16 cellular contexts compared by ENCODE assay signal in genomic region chr5:150628936-150629485, GRCh38. TPM values are rescaled to one million over a fixed set of nuclear protein-coding genes. Genes with fewer than 3 reads are reported as not detected.
DNase-seq lines count a peak whose midpoint lies in the region; ATAC-seq, FAIRE-seq and TF ChIP-seq lines count a peak whose summit lies in the region.
"Had no signal": no experiment of that assay in that cellular context is flagged by ENCODE, and none has a peak within 500 bp of the region (broad histone marks: within the 10 kb centered on the region; RNA-seq: fewer than 3 reads in every experiment).

No MANE protein-coding gene starts in this region.

- in situ Hi-C loops in GM23248 (cut with MboI) (no loop called here), HAP-1 (cut with MboI; ENCODE audit: low sequenced_read_pairs) (no loop called here)

- H3K79me2 ChIP-seq in smooth muscle cell (ENCODE audit: low read depth) (peaks cover 72% of the 10 kb centered on the region), GM23248 (ENCODE audit: insufficient read depth) (peaks cover 17% of the 10 kb centered on the region)

- H3K9ac ChIP-seq in smooth muscle cell (ENCODE audit: low read depth): no peak overlapping the region
- H3K9ac ChIP-seq in GM23248: no peak overlapping the region

- H3F3A ChIP-seq in smooth muscle cell (ENCODE audit: low read depth) (peaks cover 4% of the 10 kb centered on the region), GM23248 (ENCODE audit: insufficient read depth) (peaks cover 18% of the 10 kb centered on the region)

- H3K27ac ChIP-seq in ascending aorta (peak overlapping the region; percentile 96 to 99), smooth muscle cell (ENCODE audit: low read depth) (peak overlapping the region; percentile 53), GM23248 (no peak overlapping the region)
- H3K27ac ChIP-seq: cardiac muscle cell had no signal

- H3K4me2 ChIP-seq in smooth muscle cell (peak overlapping the region; percentile 92), GM23248 (ENCODE audit: unreplicated experiment) (no peak overlapping the region)

- H3K4me1 Mint-ChIP-seq in T-helper 17 cell: peaks cover 8% of the 10 kb centered on the region

- H3K36me3 ChIP-seq in ascending aorta (peaks cover 0 to 15% of the 10 kb centered on the region in 2 donors), smooth muscle cell (ENCODE audit: low read depth) (no peaks in the 10 kb centered on the region), GM23248 (ENCODE audit: low read depth) (no peaks in the 10 kb centered on the region), HAP-1 (replicated peaks) (no peaks in the 10 kb centered on the region)
- H3K36me3 ChIP-seq: cardiac muscle cell had no signal

- H2AFZ ChIP-seq in smooth muscle cell (ENCODE audit: low read depth) (no peak overlapping the region), GM23248 (no peak overlapping the region)

- H3K4me3 ChIP-seq in ascending aorta (peak overlapping the region; percentile 6 to 81), smooth muscle cell (no peak overlapping the region), GM23248 (no peak overlapping the region), HAP-1 (no peak overlapping the region)
- H3K4me3 ChIP-seq: cardiac muscle cell had no signal

- intact Hi-C loops in ascending aorta (cut with DNase I): loop anchor here (5.0 kb wide), 1 partner anchor 37 kb away; no protein-coding TSS in a partner anchor

- H3K4me3 Mint-ChIP-seq in T-helper 17 cell: no peak overlapping the region
- H3K4me3 Mint-ChIP-seq: activated naive CD4-positive, alpha-beta T cell treated with anti-CD3 and anti-CD28 coated beads for 36 hours; natural killer cell; stimulated activated naive CD8-positive, alpha-beta T cell treated with anti-CD3 and anti-CD28 coated beads, Interleukin-15, amount 100 ng/mL, for 72 hours had no signal

- H3K27me3 Mint-ChIP-seq in T-helper 17 cell: peaks cover 32% of the 10 kb centered on the region

- no peak for TF ChIP-seq CTCF in ascending aorta (IDR thresholded peaks at IDR 0.05)
- TF ChIP-seq CTCF in smooth muscle cell (IDR thresholded peaks at IDR 0.05; ENCODE audit: borderline replicate concordance, insufficient read depth, poor library complexity, severe bottlenecking): no peak

- H3K9me2 ChIP-seq in GM23248 (ENCODE audit: insufficient read depth): no peaks in the 10 kb centered on the region

- H4K20me1 ChIP-seq in smooth muscle cell (ENCODE audit: low read depth) (peaks cover 66% of the 10 kb centered on the region), GM23248 (ENCODE audit: insufficient read depth) (no peaks in the 10 kb centered on the region)

- FAIRE-seq in frontal cortex (lab: Jason Lieb, UNC): no peak
- FAIRE-seq: GM19239 had no signal

- DNase-seq in EL: peak; percentile 27
- no peak for DNase-seq in ascending aorta (ENCODE audit: low spot score in 2 of 2)
- DNase-seq in islet precursor cell: peak; percentile 79
- DNase-seq in smooth muscle cell (lab: John Stamatoyannopoulos, UW; ENCODE audit: unreplicated experiment): no peak
- DNase-seq in GM23248: no peak
- DNase-seq in T-helper 17 cell: no peak
- DNase-seq in frontal cortex (ENCODE audit: low spot score in 2 of 2): no peak
- DNase-seq in HAP-1 (ENCODE audit: low spot score in 2 of 2): no peak
- DNase-seq: activated CD4-positive, alpha-beta T cell treated with anti-CD3 and anti-CD28 coated beads, Interleukin-2, amount 50 U/mL, for 4 hours; activated naive CD4-positive, alpha-beta T cell treated with anti-CD3 and anti-CD28 coated beads for 36 hours; DMS153; natural killer cell; stimulated activated naive CD8-positive, alpha-beta T cell treated with anti-CD3 and anti-CD28 coated beads, Interleukin-15, amount 100 ng/mL, for 72 hours; SW 1271 had no signal

- peaks cover 39 to 66% of the 10 kb centered on the region in 2 donors for H3K4me1 ChIP-seq in ascending aorta
- peaks cover 4% of the 10 kb centered on the region for H3K4me1 ChIP-seq in smooth muscle cell (ENCODE audit: low read depth)
- peaks cover 26% of the 10 kb centered on the region for H3K4me1 ChIP-seq in GM23248 (ENCODE audit: insufficient read depth)
- peaks cover 6% of the 10 kb centered on the region; the same call in 1 of the 2 replicates for H3K4me1 ChIP-seq in HAP-1

- H3K9me3 ChIP-seq in ascending aorta (no peaks in the 10 kb centered on the region), smooth muscle cell (replicated peaks; ENCODE audit: low read depth) (no peaks in the 10 kb centered on the region), GM23248 (ENCODE audit: low read depth) (no peaks in the 10 kb centered on the region), T-helper 17 cell (ENCODE audit: control insufficient read depth, low read length, poor library complexity, severe bottlenecking) (no peaks in the 10 kb centered on the region), HAP-1 (no peaks in the 10 kb centered on the region)

- H3K36me3 Mint-ChIP-seq in T-helper 17 cell (ENCODE audit: low read depth): peaks cover 5% of the 10 kb centered on the region
- H3K36me3 Mint-ChIP-seq: natural killer cell had no signal

- no peak for ATAC-seq in T-helper 17 cell
- ATAC-seq: natural killer cell; stimulated activated naive CD8-positive, alpha-beta T cell treated with anti-CD3 and anti-CD28 coated beads, Interleukin-15, amount 100 ng/mL, for 72 hours had no signal

- 76% methylated on average over 12 of the region's 12 CpGs for WGBS in smooth muscle cell (ENCODE audit: low lambda C conversion rate)
- WGBS in GM23248 (ENCODE audit: low coverage in 1 of 2, low lambda C conversion rate in 2 of 2, missing lambda C conversion rate in 2 of 2), 2 experiments: 94 to 95% methylated on average over 12 of the region's 12 CpGs

- H3K27ac Mint-ChIP-seq in T-helper 17 cell: no peak overlapping the region
- H3K27ac Mint-ChIP-seq: activated naive CD4-positive, alpha-beta T cell treated with anti-CD3 and anti-CD28 coated beads for 36 hours; natural killer cell; stimulated activated naive CD8-positive, alpha-beta T cell treated with anti-CD3 and anti-CD28 coated beads, Interleukin-15, amount 100 ng/mL, for 72 hours had no signal

- H3K27me3 ChIP-seq in ascending aorta: no peaks in the 10 kb centered on the region
- no peaks in the 10 kb centered on the region for H3K27me3 ChIP-seq in smooth muscle cell (ENCODE audit: low read depth)
- no peaks in the 10 kb centered on the region for H3K27me3 ChIP-seq in GM23248 (replicated peaks; ENCODE audit: insufficient read depth)
- no peaks in the 10 kb centered on the region for H3K27me3 ChIP-seq in HAP-1 (ENCODE audit: low read depth)
- H3K27me3 ChIP-seq: cardiac muscle cell had no signal

RNA-seq across cellular contexts. Expression of gene SYNPO, which starts 11.4 kb away (rescaled TPM):
- 128 TPM for total RNA-seq in ascending aorta
- total RNA-seq in smooth muscle cell: 30.5 and 46.4 TPM in 2 replicates
- 34.2 and 36.9 TPM in 2 replicates for polyA plus RNA-seq in smooth muscle cell
- total RNA-seq in GM23248 (2014; rRNA removed; shearing (Covaris generic)): 6.1 and 7.7 TPM in 2 replicates
- polyA plus RNA-seq in GM23248 (2016; fragmentation: Nextera tagmentation; extraction: Ambion mirVana): 5.6 and 6.3 TPM in 2 replicates
- 1 to 10 TPM in 1 of 2 donors, not detected in 1; 1.5 TPM for total RNA-seq in T-helper 17 cell
- total RNA-seq in frontal cortex: 3.7 TPM

RNA-seq across cellular contexts. Expression of gene MYOZ3, which starts 32.0 kb away (rescaled TPM):
- total RNA-seq in ascending aorta (1.1 TPM), smooth muscle cell (6.4 and 8.2 TPM in 2 replicates), T-helper 17 cell (not detected), frontal cortex (3.7 TPM)
- polyA plus RNA-seq in smooth muscle cell (7.9 and 12.2 TPM in 2 replicates), GM23248 (2016; fragmentation: Nextera tagmentation; extraction: Ambion mirVana) (0.18 and 0.71 TPM in 2 replicates)
- total RNA-seq in GM23248 (2014; rRNA removed; shearing (Covaris generic)): 0.13 and 0.32 TPM in 2 replicates
- total RNA-seq: natural killer cell had no signal

Comparison
In these comparisons a context has a peak if more than half of its experiments do, and no peak if none do; other contexts are left out.
1. DNase-seq: peak in EL (single experiment) and islet precursor cell (single experiment); none in ascending aorta (0 of 2), smooth muscle cell (single experiment), GM23248 (single experiment), T-helper 17 cell (0 of 3), frontal cortex (0 of 2) and HAP-1 (0 of 2).
2. H3K4me3 ChIP-seq: peak in ascending aorta (2 of 2); none in smooth muscle cell (single experiment), GM23248 (single experiment) and HAP-1 (single experiment).